In the genomic region with DNA sequence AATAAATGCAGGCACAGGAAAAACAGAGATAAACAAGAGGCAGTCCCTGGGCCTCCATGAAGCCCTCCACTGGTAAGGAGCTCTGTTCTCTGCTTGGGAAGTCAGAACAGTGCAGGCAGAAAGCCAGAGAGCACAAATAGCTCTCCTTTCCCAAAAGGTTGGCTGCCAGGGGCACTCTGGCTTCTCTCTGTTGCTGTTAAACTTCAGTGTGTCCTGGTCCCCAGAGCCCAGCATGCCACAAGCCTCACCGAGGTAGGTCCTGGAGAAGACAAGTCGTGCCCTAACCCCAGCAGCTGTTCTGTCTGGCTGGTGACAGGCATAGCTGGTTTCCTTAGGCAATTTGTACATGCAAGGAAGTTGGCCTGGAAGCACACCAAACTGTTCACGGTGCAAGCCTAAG, we compare ENCODE assay signal across 16 cellular contexts. TPM values are rescaled to one million over a fixed set of nuclear protein-coding genes. Genes with fewer than 3 reads are reported as not detected.
DNase-seq lines count a peak whose midpoint lies in the region; ATAC-seq, FAIRE-seq and TF ChIP-seq lines count a peak whose summit lies in the region.
"Had no signal": no experiment of that assay in that cellular context is flagged by ENCODE, and none has a peak within 500 bp of the region (broad histone marks: within the 10 kb centered on the region; RNA-seq: fewer than 3 reads in every experiment).

No MANE protein-coding gene starts in this region.

- peak overlapping the region; percentile 2 for H3K9ac ChIP-seq in adipocyte (ENCODE audit: low read length)
- H3K9ac ChIP-seq in skeletal muscle tissue (ENCODE audit: low read depth in 1 of 3, low read length in 3 of 3): no peak overlapping the region

- TF ChIP-seq CTCF in AG10803 (conservative IDR thresholded peaks at IDR 0.05; ENCODE audit: low read length): no peak

- H3K9me3 ChIP-seq in adipocyte (ENCODE audit: control insufficient read depth, low read length) (no peaks in the 10 kb centered on the region), right cardiac atrium (ENCODE audit: control insufficient read depth, low read length) (no peaks in the 10 kb centered on the region), skeletal muscle tissue (ENCODE audit: control insufficient read depth in 3 of 3, low read length in 3 of 3) (no peaks in the 10 kb centered on the region)
- H3K9me3 ChIP-seq: colonic mucosa had no signal

- 35% methylated on average over 3 of the region's 3 CpGs for WGBS in right cardiac atrium

- H3K27ac ChIP-seq in right cardiac atrium (ENCODE audit: low read length) (peak overlapping the region; percentile 66), skeletal muscle tissue (ENCODE audit: low read depth, low read length) (peak overlapping the region; percentile 28)
- H3K27ac ChIP-seq: colonic mucosa had no signal

- H3K36me3 ChIP-seq in adipocyte (ENCODE audit: control insufficient read depth, insufficient read depth, low read length, severe bottlenecking) (no peaks in the 10 kb centered on the region), skeletal muscle tissue (ENCODE audit: control insufficient read depth in 3 of 3, insufficient read depth in 3 of 3, low read length in 3 of 3) (no peaks in the 10 kb centered on the region)
- H3K36me3 ChIP-seq: colonic mucosa had no signal

- FAIRE-seq in GM19239 (lab: Jason Lieb, UNC): no peak
- FAIRE-seq: islet of Langerhans had no signal

- no peaks in the 10 kb centered on the region for H3K27me3 ChIP-seq in adipocyte (replicated peaks; ENCODE audit: control insufficient read depth, insufficient read depth, low read length)
- no peaks in the 10 kb centered on the region for H3K27me3 ChIP-seq in right cardiac atrium (ENCODE audit: control insufficient read depth, insufficient read depth)
- no peaks in the 10 kb centered on the region for H3K27me3 ChIP-seq in skeletal muscle tissue (ENCODE audit: control insufficient read depth in 3 of 3, insufficient read depth in 3 of 3, low read length in 3 of 3)
- H3K27me3 ChIP-seq: colonic mucosa had no signal

- DNase-seq in AG10803 (ENCODE audit: low read depth) (peak; percentile 20), adipocyte (ENCODE audit: low read depth) (peak; percentile 46), right cardiac atrium (no peak), GM19239 (ENCODE audit: insufficient read length, low spot score) (no peak), GM19238 (ENCODE audit: insufficient read length, low spot score) (no peak)
- DNase-seq: colonic mucosa, EL, Kasumi-1, NCI-H1436, SHP77 treated with DMSO at 0.1 percent for 48 hours had no signal

- peaks cover 40% of the 10 kb centered on the region for H3K4me1 ChIP-seq in adipocyte (ENCODE audit: control insufficient read depth, insufficient read depth, low read length)
- peaks cover 8% of the 10 kb centered on the region for H3K4me1 ChIP-seq in right cardiac atrium (ENCODE audit: control insufficient read depth, insufficient read depth, low read length)
- peaks cover 2 to 10% (median 4%) of the 10 kb centered on the region in 3 donors for H3K4me1 ChIP-seq in skeletal muscle tissue (ENCODE audit: control insufficient read depth in 3 of 3, insufficient read depth in 3 of 3, low read length in 3 of 3)
- H3K4me1 ChIP-seq: colonic mucosa had no signal

- no peak overlapping the region for H3K4me3 ChIP-seq in AG10803 (ENCODE audit: low read length)
- H3K4me3 ChIP-seq in adipocyte (ENCODE audit: low read length): no peak overlapping the region
- H3K4me3 ChIP-seq in right cardiac atrium (ENCODE audit: low read length): no peak overlapping the region
- no peak overlapping the region for H3K4me3 ChIP-seq in skeletal muscle tissue (ENCODE audit: low read length in 3 of 3)
- H3K4me3 ChIP-seq: colonic mucosa had no signal

- peak in 1 of 2 donors; percentile 32 for ATAC-seq in right cardiac atrium
- ATAC-seq in GM19351 (IDR thresholded peaks at IDR 0.05; ENCODE audit: unreplicated experiment): no peak
- no peak for ATAC-seq in GM18907 (IDR thresholded peaks at IDR 0.05; ENCODE audit: unreplicated experiment)

- intact Hi-C loops in right cardiac atrium (cut with DNase I): no loop called here

RNA-seq across cellular contexts. Expression of a gene that starts 17.3 kb away (rescaled TPM):
- total RNA-seq in right cardiac atrium: 1 to 10 TPM; 3.3 to 7.2 (median 5.0) TPM
- 2.7 TPM for polyA plus RNA-seq in right cardiac atrium
- total RNA-seq in skeletal muscle tissue: 1.6 TPM
- total RNA-seq: activated CD8-positive, alpha-beta memory T cell treated with anti-CD3 and anti-CD28 coated beads for 36 hours; mononuclear cell had no signal

Comparison
In these comparisons a context has a peak if more than half of its experiments do, and no peak if none do; other contexts are left out.
1. DNase-seq: peak in AG10803 (single experiment) and adipocyte (single experiment); none in right cardiac atrium (0 of 3), GM19239 (single experiment) and GM19238 (single experiment).